8 cellular contexts compared by ENCODE assay signal in genomic region chr22:30305519-30305905, GRCh38. TPM values are rescaled to one million over a fixed set of nuclear protein-coding genes. Genes with fewer than 3 reads are reported as not detected.
DNase-seq lines count a peak whose midpoint lies in the region; ATAC-seq, FAIRE-seq and TF ChIP-seq lines count a peak whose summit lies in the region.

No MANE protein-coding gene starts in this region.

- H3K27ac Mint-ChIP-seq in activated naive CD4-positive, alpha-beta T cell treated with anti-CD3 and anti-CD28 coated beads, Interleukin-2, amount 10 ng/mL, durations not matched to agents 7 days and 5 days = peak overlapping the region; percentile 96

- TF ChIP-seq EP300 in HepG2 (IDR thresholded peaks at IDR 0.05; ENCODE audit: low read depth in 2 of 2, low read length in 2 of 2) (no peak), HepG2 (CRISPR knock-in tag; IDR thresholded peaks at IDR 0.05; ENCODE audit: borderline replicate concordance) (no peak), tibial nerve (IDR thresholded peaks at IDR 0.05) (peak in 1 of 2 donors; percentile 40)

- TF ChIP-seq RAD21 in liver (IDR thresholded peaks at IDR 0.05) = no peak
- no peak for TF ChIP-seq RAD21 in HepG2 (CRISPR knock-in tag; IDR thresholded peaks at IDR 0.05)

- POLR2A ChIA-PET in HepG2 (lab: Yijun Ruan, JAX) = no interaction called here

- H3K27me3 ChIP-seq in liver (ENCODE audit: control insufficient read depth in 4 of 4, insufficient read depth in 4 of 4, low read length in 3 of 4) (no peaks in the 10 kb centered on the region), HepG2 (ENCODE audit: control insufficient read depth in 1 of 2, insufficient read depth in 2 of 2, low read length in 2 of 2) (no peaks in the 10 kb centered on the region), left lung (no peaks in the 10 kb centered on the region), tibial nerve (no peaks in the 10 kb centered on the region)

- peaks cover 60% of the 10 kb centered on the region for H3K36me3 Mint-ChIP-seq in activated naive CD4-positive, alpha-beta T cell treated with anti-CD3 and anti-CD28 coated beads, Interleukin-2, amount 10 ng/mL, durations not matched to agents 7 days and 5 days

- in situ Hi-C loops in HepG2 (cut with HindIII; ENCODE audit: extremely low pct_ligation_motif_present, low pct_unique_long_range_greater_than_20kb) = no loop called here

- TF ChIP-seq POLR2A in HepG2 (IDR thresholded peaks at IDR 0.05; ENCODE audit: insufficient read depth in 1 of 2, low read depth in 2 of 2, low read length in 2 of 2) = no peak
- TF ChIP-seq POLR2A in tibial nerve (IDR thresholded peaks at IDR 0.05) = peak in 1 of 2 donors; percentile 35

- WGBS in liver = 54% methylated on average over 4 of the region's 4 CpGs
- WGBS in HepG2 (ENCODE audit: low lambda C conversion rate) = 80% methylated on average over 4 of the region's 4 CpGs
- 7 to 20% methylated on average over 4 of the region's 4 CpGs for WGBS in tibial nerve, 2 donors

- intact Hi-C loops in HepG2 (cut with micrococcal nuclease; ENCODE audit: unreplicated experiment) = no loop called here
- intact Hi-C loops in left lung (cut with DNase I) = no loop called here

- H3K4me3 Mint-ChIP-seq in activated naive CD4-positive, alpha-beta T cell treated with anti-CD3 and anti-CD28 coated beads, Interleukin-2, amount 10 ng/mL, durations not matched to agents 7 days and 5 days = peak overlapping the region; percentile 79

- H3K4me1 Mint-ChIP-seq in activated naive CD4-positive, alpha-beta T cell treated with anti-CD3 and anti-CD28 coated beads, Interleukin-2, amount 10 ng/mL, durations not matched to agents 7 days and 5 days = peaks cover 99% of the 10 kb centered on the region

- H3K9me3 Mint-ChIP-seq in activated naive CD4-positive, alpha-beta T cell treated with anti-CD3 and anti-CD28 coated beads, Interleukin-2, amount 10 ng/mL, durations not matched to agents 7 days and 5 days = no peaks in the 10 kb centered on the region

- TF ChIP-seq CTCF in liver (IDR thresholded peaks at IDR 0.05; ENCODE audit: low read depth, low read length, missing input control) = no peak
- TF ChIP-seq CTCF in HepG2 (CRISPR knock-in tag; IDR thresholded peaks at IDR 0.05) = no peak
- no peak for TF ChIP-seq CTCF in left lung (IDR thresholded peaks at IDR 0.05)
- TF ChIP-seq CTCF in tibial nerve (IDR thresholded peaks at IDR 0.05) = no peak
- no peak for TF ChIP-seq CTCF in omental fat pad (IDR thresholded peaks at IDR 0.05)

- H3K36me3 ChIP-seq in liver (ENCODE audit: control insufficient read depth in 4 of 4, insufficient read depth in 3 of 4, low read depth in 1 of 4, low read length in 3 of 4) (peaks cover 0 to 9% (median 7%) of the 10 kb centered on the region in 4 donors), HepG2 (replicated peaks in 1 of 2; ENCODE audit: control insufficient read depth in 1 of 2, insufficient read depth in 2 of 2, low read length in 2 of 2) (peaks cover 3 to 9% of the 10 kb centered on the region in 2 experiments; a peak in 3 of 5 replicates), left lung (peaks cover 0 to 7% of the 10 kb centered on the region in 2 donors), tibial nerve (peaks cover 0 to 23% (median 0%) of the 10 kb centered on the region in 3 donors)

- no peak for FAIRE-seq in HepG2 (lab: Jason Lieb, UNC)

- DNase-seq in HepG2 (ENCODE audit: low spot score) (no peak), MV-4-11 (lab: John Stamatoyannopoulos, UW) (peak; percentile 85), left lung (peak; percentile 64 to 75), tibial nerve (ENCODE audit: low spot score in 2 of 2) (peak; percentile 64 to 67), omental fat pad (ENCODE audit: low spot score) (no peak), superior temporal gyrus (ENCODE audit: extremely low spot score) (no peak)
- peak; percentile 81 for DNase-seq in activated naive CD4-positive, alpha-beta T cell treated with anti-CD3 and anti-CD28 coated beads, Interleukin-2, amount 10 ng/mL, durations not matched to agents 7 days and 5 days

- H3K9ac ChIP-seq in liver (ENCODE audit: low read depth in 1 of 2, low read length in 2 of 2) = peak overlapping the region in 1 of 2 donors; percentile 52
- no peak overlapping the region for H3K9ac ChIP-seq in HepG2 (ENCODE audit: insufficient read depth, low read depth, low read length)

- no peak overlapping the region for H3K4me3 ChIP-seq in liver (ENCODE audit: low read depth in 1 of 3, low read length in 3 of 3)
- no peak overlapping the region for H3K4me3 ChIP-seq in HepG2 (replicated peaks in 1 of 3; ENCODE audit: insufficient read depth in 1 of 3, low read depth in 2 of 3, low read length in 3 of 3)
- no peak overlapping the region for H3K4me3 ChIP-seq in left lung
- no peak overlapping the region for H3K4me3 ChIP-seq in tibial nerve

- H3K9me3 ChIP-seq in liver (ENCODE audit: control insufficient read depth in 4 of 4, low read length in 3 of 4) (no peaks in the 10 kb centered on the region), HepG2 (ENCODE audit: low read length) (no peaks in the 10 kb centered on the region), left lung (no peaks in the 10 kb centered on the region), tibial nerve (no peaks in the 10 kb centered on the region)

- no peaks in the 10 kb centered on the region for H4K20me1 ChIP-seq in HepG2 (ENCODE audit: insufficient read depth, low read length)

- H3K79me2 ChIP-seq in HepG2 (ENCODE audit: insufficient read depth, low read length) = no peaks in the 10 kb centered on the region

- no peaks in the 10 kb centered on the region for H3K27me3 Mint-ChIP-seq in activated naive CD4-positive, alpha-beta T cell treated with anti-CD3 and anti-CD28 coated beads, Interleukin-2, amount 10 ng/mL, durations not matched to agents 7 days and 5 days

- no TSS peak for BruUV-seq in HepG2 (replicated peaks; lab: Mats Ljungman, UMichigan)

- H3K4me1 ChIP-seq in liver (ENCODE audit: control insufficient read depth in 4 of 4, insufficient read depth in 4 of 4, low read length in 3 of 4) (peaks cover 9 to 34% (median 23%) of the 10 kb centered on the region in 4 donors), HepG2 (ENCODE audit: insufficient read depth, low read length) (peaks cover 5% of the 10 kb centered on the region; the same call in 1 of the 2 replicates), left lung (peaks cover 68 to 100% of the 10 kb centered on the region in 2 donors), tibial nerve (peaks cover 0 to 100% (median 86%) of the 10 kb centered on the region in 4 donors)

- H3K27ac ChIP-seq in liver (ENCODE audit: low read depth in 1 of 2, low read length in 2 of 2) = peak overlapping the region; percentile 49 to 52
- no peak overlapping the region for H3K27ac ChIP-seq in HepG2 (ENCODE audit: extremely low read length, insufficient read depth, low read length)
- peak overlapping the region; percentile 85 to 88 for H3K27ac ChIP-seq in left lung
- peak overlapping the region; percentile 23 to 88 (median 82) for H3K27ac ChIP-seq in tibial nerve

- no peak overlapping the region for H3K4me2 ChIP-seq in HepG2 (ENCODE audit: low read depth, low read length)

- CTCF ChIA-PET in HepG2 (lab: Yijun Ruan, JAX; ENCODE audit: low intra/inter-chr PET ratio, low total read pairs) = no interaction called here
- CTCF ChIA-PET in activated naive CD4-positive, alpha-beta T cell treated with anti-CD3 and anti-CD28 coated beads, Interleukin-2, amount 10 ng/mL, durations not matched to agents 7 days and 5 days (lab: Charles Lee) = interaction anchor here (6.7 kb wide), 1 partner anchor 15 kb away, joined by 57 read pairs; the partner anchor contains the start of gene CASTOR1

- ATAC-seq in HepG2 = no peak
- peak; percentile 38 for ATAC-seq in left lung
- no peak for ATAC-seq in omental fat pad (ENCODE audit: low FRiP score)

- no peak overlapping the region for H2AFZ ChIP-seq in HepG2 (ENCODE audit: low read length)

RNA-seq across cellular contexts. Expression of gene CASTOR1, which starts 16.2 kb away (rescaled TPM):
- total RNA-seq in liver = 1 to 10 TPM; 1.8 to 2.5 TPM
- polyA plus RNA-seq in liver = 1 to 10 TPM; 2.2 to 5.4 TPM
- 1.1 and 2.6 TPM in 2 replicates for total RNA-seq in HepG2 (2016; rRNA removed; fragmentation: Illumina TruSeq; extraction: Trizol)
- 0.81 and 0.88 TPM in 2 replicates for total RNA-seq in HepG2 (2016; cell fraction: cytosol; rRNA removed; fragmentation: Illumina TruSeq; extraction: Trizol; ENCODE audit: low read depth)
- total RNA-seq in HepG2 (2016; cell fraction: insoluble cytoplasmic fraction; rRNA removed; fragmentation: Illumina TruSeq; extraction: Trizol) = 0.70 and 1.2 TPM in 2 replicates
- 2.4 and 2.9 TPM in 2 replicates for total RNA-seq in HepG2 (2016; cell fraction: membrane; rRNA removed; fragmentation: Illumina TruSeq; extraction: Trizol)
- total RNA-seq in HepG2 (2016; cell fraction: nucleus; rRNA removed; fragmentation: Illumina TruSeq; extraction: Trizol) = 1.6 and 2.3 TPM in 2 replicates
- 4.4 and 6.2 TPM in 2 replicates for polyA plus RNA-seq in HepG2 (2011; rRNA removed)
- 2.6 and 3.9 TPM in 2 replicates for polyA plus RNA-seq in HepG2 (2011; cell fraction: cytosol; rRNA removed)
- 14.3 and 18.8 TPM in 2 replicates for polyA plus RNA-seq in HepG2 (2011; cell fraction: nucleus; rRNA removed)
- 2.3 and 2.7 TPM in 2 replicates for polyA plus RNA-seq in HepG2 (2012)
- 0.41 and 0.72 TPM in 2 replicates for polyA plus RNA-seq in HepG2 (2016; cell fraction: cytosol; fragmentation: Illumina TruSeq; extraction: Trizol; ENCODE audit: low read depth)
- polyA plus RNA-seq in HepG2 (2016; cell fraction: insoluble cytoplasmic fraction; fragmentation: Illumina TruSeq; extraction: Trizol; ENCODE audit: low read depth) = 0.73 and 1.3 TPM in 2 replicates
- polyA plus RNA-seq in HepG2 (2016; cell fraction: membrane; fragmentation: Illumina TruSeq; extraction: Trizol; ENCODE audit: low read depth) = 0.99 and 1.3 TPM in 2 replicates
- polyA plus RNA-seq in HepG2 (2016; cell fraction: nucleus; fragmentation: Illumina TruSeq; extraction: Trizol; ENCODE audit: insufficient read depth, low read depth) = 2.4 TPM in 1 of 2 replicates, not detected in the other
- 1.4 and 5.7 TPM in 2 replicates for polyA minus RNA-seq in HepG2 (2011; rRNA and poly(A)+ RNA removed; ENCODE audit: low replicate concordance)
- 0.97 and 1.6 TPM in 2 replicates for polyA minus RNA-seq in HepG2 (2011; cell fraction: cytosol; rRNA and poly(A)+ RNA removed)
- polyA minus RNA-seq in HepG2 (2011; cell fraction: nucleus; rRNA and poly(A)+ RNA removed) = 2.3 and 2.9 TPM in 2 replicates
- total RNA-seq in left lung = 10 to 100 TPM; 12.4 to 12.8 TPM
- 10 to 100 TPM; 38.7 to 57.9 (median 45.3) TPM for total RNA-seq in tibial nerve
- total RNA-seq in omental fat pad = 10 to 100 TPM in 3 of 4 donors, 1 to 10 TPM in 1; 7.1 to 47.9 (median 21.0) TPM

RNA-seq across cellular contexts. Expression of gene TBC1D10A, which starts 21.2 kb away (rescaled TPM):
- total RNA-seq in liver = 1 to 10 TPM; 3.6 to 8.2 TPM
- 1 to 10 TPM; 8.2 to 9.2 TPM for polyA plus RNA-seq in liver
- 3.6 and 4.2 TPM in 2 replicates for total RNA-seq in HepG2 (2016; rRNA removed; fragmentation: Illumina TruSeq; extraction: Trizol)
- total RNA-seq in HepG2 (2016; cell fraction: cytosol; rRNA removed; fragmentation: Illumina TruSeq; extraction: Trizol; ENCODE audit: low read depth) = 1.3 and 1.7 TPM in 2 replicates
- 2.7 and 5.3 TPM in 2 replicates for total RNA-seq in HepG2 (2016; cell fraction: insoluble cytoplasmic fraction; rRNA removed; fragmentation: Illumina TruSeq; extraction: Trizol)
- total RNA-seq in HepG2 (2016; cell fraction: membrane; rRNA removed; fragmentation: Illumina TruSeq; extraction: Trizol) = 2.2 and 2.6 TPM in 2 replicates
- total RNA-seq in HepG2 (2016; cell fraction: nucleus; rRNA removed; fragmentation: Illumina TruSeq; extraction: Trizol) = 3.0 and 3.7 TPM in 2 replicates
- 4.9 and 6.0 TPM in 2 replicates for polyA plus RNA-seq in HepG2 (2011; rRNA removed)
- 3.5 and 5.6 TPM in 2 replicates for polyA plus RNA-seq in HepG2 (2011; cell fraction: cytosol; rRNA removed)
- polyA plus RNA-seq in HepG2 (2011; cell fraction: nucleus; rRNA removed) = 13.6 and 14.3 TPM in 2 replicates
- 3.8 and 4.0 TPM in 2 replicates for polyA plus RNA-seq in HepG2 (2012)
- polyA plus RNA-seq in HepG2 (2016; cell fraction: cytosol; fragmentation: Illumina TruSeq; extraction: Trizol; ENCODE audit: low read depth) = 0.68 and 0.98 TPM in 2 replicates
- polyA plus RNA-seq in HepG2 (2016; cell fraction: insoluble cytoplasmic fraction; fragmentation: Illumina TruSeq; extraction: Trizol; ENCODE audit: low read depth) = 3.0 and 4.4 TPM in 2 replicates
- polyA plus RNA-seq in HepG2 (2016; cell fraction: membrane; fragmentation: Illumina TruSeq; extraction: Trizol; ENCODE audit: low read depth) = 0.73 and 1.0 TPM in 2 replicates
- 6.5 and 9.4 TPM in 2 replicates for polyA plus RNA-seq in HepG2 (2016; cell fraction: nucleus; fragmentation: Illumina TruSeq; extraction: Trizol; ENCODE audit: insufficient read depth, low read depth)
- polyA minus RNA-seq in HepG2 (2011; rRNA and poly(A)+ RNA removed; ENCODE audit: low replicate concordance) = 3.0 and 10.8 TPM in 2 replicates
- polyA minus RNA-seq in HepG2 (2011; cell fraction: cytosol; rRNA and poly(A)+ RNA removed) = 4.6 and 5.8 TPM in 2 replicates
- 7.8 and 10.4 TPM in 2 replicates for polyA minus RNA-seq in HepG2 (2011; cell fraction: nucleus; rRNA and poly(A)+ RNA removed)
- 10 to 100 TPM; 21.7 to 25.4 TPM for total RNA-seq in left lung
- 10 to 100 TPM; 46.8 to 63.9 (median 52.1) TPM for total RNA-seq in tibial nerve
- 10 to 100 TPM; 17.5 to 42.1 (median 26.0) TPM for total RNA-seq in omental fat pad

RNA-seq across cellular contexts. Expression of gene OSM, which starts 38.9 kb away (rescaled TPM):
- under 1 TPM; 0.25 to 0.84 TPM for total RNA-seq in liver
- polyA plus RNA-seq in liver = under 1 TPM in 1 of 2 donors, not detected in 1; 0.09 TPM
- total RNA-seq in HepG2 (2016; rRNA removed; fragmentation: Illumina TruSeq; extraction: Trizol) = not detected in 2 replicates
- not detected in 2 replicates for total RNA-seq in HepG2 (2016; cell fraction: cytosol; rRNA removed; fragmentation: Illumina TruSeq; extraction: Trizol; ENCODE audit: low read depth)
- not detected in 2 replicates for total RNA-seq in HepG2 (2016; cell fraction: insoluble cytoplasmic fraction; rRNA removed; fragmentation: Illumina TruSeq; extraction: Trizol)
- not detected in 2 replicates for total RNA-seq in HepG2 (2016; cell fraction: membrane; rRNA removed; fragmentation: Illumina TruSeq; extraction: Trizol)
- not detected in 2 replicates for total RNA-seq in HepG2 (2016; cell fraction: nucleus; rRNA removed; fragmentation: Illumina TruSeq; extraction: Trizol)
- polyA plus RNA-seq in HepG2 (2011; rRNA removed) = 0.07 TPM in 1 of 2 replicates, not detected in the other
- 0.05 TPM in 1 of 2 replicates, not detected in the other for polyA plus RNA-seq in HepG2 (2011; cell fraction: cytosol; rRNA removed)
- not detected in 2 replicates for polyA plus RNA-seq in HepG2 (2011; cell fraction: nucleus; rRNA removed)
- polyA plus RNA-seq in HepG2 (2012) = 0.07 TPM in 1 of 2 replicates, not detected in the other
- polyA plus RNA-seq in HepG2 (2016; cell fraction: cytosol; fragmentation: Illumina TruSeq; extraction: Trizol; ENCODE audit: low read depth) = not detected in 2 replicates
- not detected in 2 replicates for polyA plus RNA-seq in HepG2 (2016; cell fraction: insoluble cytoplasmic fraction; fragmentation: Illumina TruSeq; extraction: Trizol; ENCODE audit: low read depth)
- not detected in 2 replicates for polyA plus RNA-seq in HepG2 (2016; cell fraction: membrane; fragmentation: Illumina TruSeq; extraction: Trizol; ENCODE audit: low read depth)
- not detected in 2 replicates for polyA plus RNA-seq in HepG2 (2016; cell fraction: nucleus; fragmentation: Illumina TruSeq; extraction: Trizol; ENCODE audit: insufficient read depth, low read depth)
- polyA minus RNA-seq in HepG2 (2011; rRNA and poly(A)+ RNA removed; ENCODE audit: low replicate concordance) = not detected in 2 replicates
- polyA minus RNA-seq in HepG2 (2011; cell fraction: cytosol; rRNA and poly(A)+ RNA removed) = not detected in 2 replicates
- not detected in 2 replicates for polyA minus RNA-seq in HepG2 (2011; cell fraction: nucleus; rRNA and poly(A)+ RNA removed)
- total RNA-seq in left lung = 1 to 10 TPM; 4.8 to 6.3 TPM
- 10 to 100 TPM in 1 of 4 donors, 1 to 10 TPM in 3; 1.4 to 19.7 (median 4.2) TPM for total RNA-seq in tibial nerve
- 10 to 100 TPM in 1 of 4 donors, 1 to 10 TPM in 3; 7.1 to 17.8 (median 8.6) TPM for total RNA-seq in omental fat pad

RNA-seq across cellular contexts. Expression of gene SF3A1, which starts 51.2 kb away (rescaled TPM):
- 10 to 100 TPM; 19.6 to 41.6 TPM for total RNA-seq in liver
- 10 to 100 TPM; 22.7 to 25.0 TPM for polyA plus RNA-seq in liver
- total RNA-seq in HepG2 (2016; rRNA removed; fragmentation: Illumina TruSeq; extraction: Trizol) = 22.0 and 31.8 TPM in 2 replicates
- 9.8 and 11.6 TPM in 2 replicates for total RNA-seq in HepG2 (2016; cell fraction: cytosol; rRNA removed; fragmentation: Illumina TruSeq; extraction: Trizol; ENCODE audit: low read depth)
- 20.9 and 27.0 TPM in 2 replicates for total RNA-seq in HepG2 (2016; cell fraction: insoluble cytoplasmic fraction; rRNA removed; fragmentation: Illumina TruSeq; extraction: Trizol)
- total RNA-seq in HepG2 (2016; cell fraction: membrane; rRNA removed; fragmentation: Illumina TruSeq; extraction: Trizol) = 13.8 and 16.2 TPM in 2 replicates
- total RNA-seq in HepG2 (2016; cell fraction: nucleus; rRNA removed; fragmentation: Illumina TruSeq; extraction: Trizol) = 23.6 and 29.5 TPM in 2 replicates
- 10.0 and 16.2 TPM in 2 replicates for polyA plus RNA-seq in HepG2 (2011; rRNA removed)
- polyA plus RNA-seq in HepG2 (2011; cell fraction: cytosol; rRNA removed) = 5.3 and 6.6 TPM in 2 replicates
- 42.5 and 51.9 TPM in 2 replicates for polyA plus RNA-seq in HepG2 (2011; cell fraction: nucleus; rRNA removed)
- 38.4 and 47.2 TPM in 2 replicates for polyA plus RNA-seq in HepG2 (2012)
- polyA plus RNA-seq in HepG2 (2016; cell fraction: cytosol; fragmentation: Illumina TruSeq; extraction: Trizol; ENCODE audit: low read depth) = 5.6 and 6.5 TPM in 2 replicates
- polyA plus RNA-seq in HepG2 (2016; cell fraction: insoluble cytoplasmic fraction; fragmentation: Illumina TruSeq; extraction: Trizol; ENCODE audit: low read depth) = 22.2 and 52.1 TPM in 2 replicates
- polyA plus RNA-seq in HepG2 (2016; cell fraction: membrane; fragmentation: Illumina TruSeq; extraction: Trizol; ENCODE audit: low read depth) = 8.5 and 15.3 TPM in 2 replicates
- 40.6 and 47.6 TPM in 2 replicates for polyA plus RNA-seq in HepG2 (2016; cell fraction: nucleus; fragmentation: Illumina TruSeq; extraction: Trizol; ENCODE audit: insufficient read depth, low read depth)
- 43.5 and 95.1 TPM in 2 replicates for polyA minus RNA-seq in HepG2 (2011; rRNA and poly(A)+ RNA removed; ENCODE audit: low replicate concordance)
- 61.1 and 71.4 TPM in 2 replicates for polyA minus RNA-seq in HepG2 (2011; cell fraction: cytosol; rRNA and poly(A)+ RNA removed)
- polyA minus RNA-seq in HepG2 (2011; cell fraction: nucleus; rRNA and poly(A)+ RNA removed) = 49.2 and 53.6 TPM in 2 replicates
- 100 to 1,000 TPM; 133 to 146 TPM for total RNA-seq in left lung
- 10 to 100 TPM; 76.2 to 98.1 (median 91.7) TPM for total RNA-seq in tibial nerve
- 10 to 100 TPM; 38.5 to 71.7 (median 60.4) TPM for total RNA-seq in omental fat pad

RNA-seq across cellular contexts. Expression of gene CCDC157, which starts 51.3 kb away (rescaled TPM):
- total RNA-seq in liver (1 to 10 TPM; 1.3 to 1.4 TPM), HepG2 (2016; rRNA removed; fragmentation: Illumina TruSeq; extraction: Trizol) (0.98 and 1.6 TPM in 2 replicates), left lung (1 to 10 TPM; 2.8 to 3.9 TPM), tibial nerve (10 to 100 TPM in 1 of 4 donors, 1 to 10 TPM in 3; 1.0 to 10.5 (median 5.2) TPM), omental fat pad (1 to 10 TPM in 3 of 4 donors, under 1 TPM in 1; 0.95 to 2.7 (median 1.8) TPM)
- polyA plus RNA-seq in liver (under 1 TPM; 0.53 to 0.69 TPM), HepG2 (2011; rRNA removed) (1.4 and 2.3 TPM in 2 replicates)
- 2.1 and 2.2 TPM in 2 replicates for total RNA-seq in HepG2 (2016; cell fraction: cytosol; rRNA removed; fragmentation: Illumina TruSeq; extraction: Trizol; ENCODE audit: low read depth)
- 0.79 and 1.9 TPM in 2 replicates for total RNA-seq in HepG2 (2016; cell fraction: insoluble cytoplasmic fraction; rRNA removed; fragmentation: Illumina TruSeq; extraction: Trizol)
- total RNA-seq in HepG2 (2016; cell fraction: membrane; rRNA removed; fragmentation: Illumina TruSeq; extraction: Trizol) = 1.9 and 3.1 TPM in 2 replicates
- total RNA-seq in HepG2 (2016; cell fraction: nucleus; rRNA removed; fragmentation: Illumina TruSeq; extraction: Trizol) = 1.4 and 1.6 TPM in 2 replicates
- 1.1 and 1.8 TPM in 2 replicates for polyA plus RNA-seq in HepG2 (2011; cell fraction: cytosol; rRNA removed)
- polyA plus RNA-seq in HepG2 (2011; cell fraction: nucleus; rRNA removed) = 5.8 and 7.1 TPM in 2 replicates
- polyA plus RNA-seq in HepG2 (2012) = 0.64 and 1.3 TPM in 2 replicates
- polyA plus RNA-seq in HepG2 (2016; cell fraction: cytosol; fragmentation: Illumina TruSeq; extraction: Trizol; ENCODE audit: low read depth) = 3.4 and 4.1 TPM in 2 replicates
- 1.2 and 1.5 TPM in 2 replicates for polyA plus RNA-seq in HepG2 (2016; cell fraction: insoluble cytoplasmic fraction; fragmentation: Illumina TruSeq; extraction: Trizol; ENCODE audit: low read depth)
- 2.2 and 3.2 TPM in 2 replicates for polyA plus RNA-seq in HepG2 (2016; cell fraction: membrane; fragmentation: Illumina TruSeq; extraction: Trizol; ENCODE audit: low read depth)
- polyA plus RNA-seq in HepG2 (2016; cell fraction: nucleus; fragmentation: Illumina TruSeq; extraction: Trizol; ENCODE audit: insufficient read depth, low read depth) = 3.1 and 3.2 TPM in 2 replicates
- polyA minus RNA-seq in HepG2 (2011; rRNA and poly(A)+ RNA removed; ENCODE audit: low replicate concordance) = 2.6 and 4.7 TPM in 2 replicates
- polyA minus RNA-seq in HepG2 (2011; cell fraction: cytosol; rRNA and poly(A)+ RNA removed) = 0.79 and 1.4 TPM in 2 replicates
- 1.9 and 3.0 TPM in 2 replicates for polyA minus RNA-seq in HepG2 (2011; cell fraction: nucleus; rRNA and poly(A)+ RNA removed)

Comparison
In these comparisons a context has a peak if more than half of its experiments do, and no peak if none do; other contexts are left out.
1. DNase-seq: peak in MV-4-11 (single experiment), activated naive CD4-positive, alpha-beta T cell treated with anti-CD3 and anti-CD28 coated beads, Interleukin-2, amount 10 ng/mL, durations not matched to agents 7 days and 5 days (single experiment), left lung (2 of 2) and tibial nerve (2 of 2); none in HepG2 (single experiment), omental fat pad (single experiment) and superior temporal gyrus (single experiment).